ENCODE assay signal across 24 cellular contexts in the genomic region with DNA sequence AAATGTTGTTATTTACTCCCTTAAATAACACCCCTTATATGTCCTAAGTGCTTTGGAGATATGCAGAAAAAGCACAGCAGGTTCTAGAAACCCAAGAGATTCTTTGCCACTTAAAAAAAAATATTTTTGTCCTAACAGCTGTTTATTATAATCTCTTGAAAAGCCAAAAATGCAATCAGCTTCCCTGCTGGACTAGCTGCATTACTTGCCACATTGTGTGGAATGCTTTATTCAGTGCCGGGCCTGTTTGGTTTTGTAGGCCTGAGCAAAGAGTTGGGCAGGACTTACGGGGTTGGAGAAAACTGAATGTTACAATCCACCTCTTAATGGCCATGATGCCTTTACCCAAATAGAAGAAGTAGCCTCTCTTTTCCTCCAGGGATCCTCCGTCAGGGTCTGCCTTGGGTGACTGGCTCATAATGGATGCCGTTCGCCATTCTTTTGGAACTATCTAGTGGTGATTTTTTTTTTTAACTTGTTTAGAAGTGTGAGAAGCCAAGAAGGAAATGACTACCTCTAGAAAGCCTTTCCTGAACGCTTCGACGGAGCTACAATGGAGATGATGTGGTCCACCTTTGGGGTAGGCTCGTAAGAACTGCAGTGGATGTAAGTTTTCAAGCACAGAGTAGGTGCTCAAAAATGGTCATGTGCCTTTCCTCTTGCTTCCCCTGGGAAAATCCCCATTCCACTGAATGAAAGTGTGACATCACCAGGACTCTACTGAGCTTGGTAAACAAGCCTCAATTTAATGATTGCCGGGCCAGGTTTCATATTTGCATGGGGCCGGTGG.
"Had no signal": no experiment of that assay in that cellular context is flagged by ENCODE, and none has a peak within 500 bp of the region (broad histone marks: within the 10 kb centered on the region; RNA-seq: fewer than 3 reads in every experiment).

No MANE protein-coding gene starts in this region.

- DNase-seq: activated CD4-positive, alpha-beta T cell treated with anti-CD3 and anti-CD28 coated beads for 48 hours; activated CD4-positive, alpha-beta T cell treated with anti-CD3 and anti-CD28 coated beads, Interleukin-2, amount 50 U/mL, for 48 hours; activated CD8-positive, alpha-beta memory T cell treated with anti-CD3 and anti-CD28 coated beads for 24 hours; activated CD8-positive, alpha-beta memory T cell treated with anti-CD3 and anti-CD28 coated beads, Interleukin-2, amount 50 U/mL, for 4 hours; activated effector memory CD4-positive, alpha-beta T cell treated with anti-CD3 and anti-CD28 coated beads, Interleukin-2, amount 50 U/mL, for 16 hours; activated naive CD4-positive, alpha-beta T cell treated with anti-CD3 and anti-CD28 coated beads, Interleukin-2, amount 10 ng/mL, durations not matched to agents 7 days and 5 days; activated naive CD8-positive, alpha-beta T cell treated with anti-CD3 and anti-CD28 coated beads, Interleukin-2, amount 10 ng/mL, durations not matched to agents 7 days and 5 days; activated T-cell treated with anti-CD3 and anti-CD28 coated beads, Interleukin-2, amount 50 U/mL, for 1 hour; cortex of kidney; left cardiac atrium; right lobe of liver; stimulated activated CD4-positive, alpha-beta T cell treated with anti-CD3 and anti-CD28 coated beads, Interleukin-12 subunit alpha, Interleukin-12 subunit beta, amount 100 ng/mL, for 4 hours; stimulated activated CD4-positive, alpha-beta T cell treated with anti-CD3 and anti-CD28 coated beads, Interleukin-4, amount 100 ng/mL, for 24 hours; T-helper 9 cell; trophoblast cell had no signal

- ATAC-seq: activated CD4-positive, CD25-positive, alpha-beta regulatory T cell treated with anti-CD3 and anti-CD28 coated beads, Interleukin-2, amount 50 U/mL, for 24 hours; gastroesophageal sphincter; left cardiac atrium; natural killer cell treated with Interleukin-12 subunit alpha and Interleukin-12 subunit beta and Interleukin-15 and Interleukin-18, amount 100 ng/mL, for 72 hours; right lobe of liver; stimulated activated effector memory CD8-positive, alpha-beta T cell treated with anti-CD3 and anti-CD28 coated beads, Interleukin-12 subunit alpha, Interleukin-12 subunit beta, amount 100 ng/mL, for 72 hours had no signal

- H3K9me3 ChIP-seq: ascending aorta, gastroesophageal sphincter, right lobe of liver, thoracic aorta had no signal

- H3K4me1 ChIP-seq: ascending aorta, gastroesophageal sphincter, right lobe of liver had no signal

- H3K27ac ChIP-seq: ascending aorta, gastroesophageal sphincter, hepatocyte, right lobe of liver, skin epidermis, thoracic aorta, VCaP had no signal

- H3K36me3 ChIP-seq: ascending aorta, gastroesophageal sphincter, right lobe of liver, thoracic aorta had no signal

- H3K4me3 ChIP-seq: ascending aorta, gastroesophageal sphincter, hepatocyte, right lobe of liver, skin epidermis, thoracic aorta had no signal

- H3K27me3 ChIP-seq: ascending aorta, hepatocyte, right lobe of liver had no signal
